10 cellular contexts compared by ENCODE assay signal in genomic region chr4:116925900-116926457, GRCh38.
DNase-seq lines count a peak whose midpoint lies in the region; ATAC-seq and TF ChIP-seq lines count a peak whose summit lies in the region.
"Had no signal": no experiment of that assay in that cellular context is flagged by ENCODE, and none has a peak within 500 bp of the region (broad histone marks: within the 10 kb centered on the region; RNA-seq: fewer than 3 reads in every experiment).

No MANE protein-coding gene starts in this region.

- peak overlapping the region; percentile 76 to 89 (median 88) for H3K4me3 Mint-ChIP-seq in nephron
- H3K4me3 Mint-ChIP-seq: activated naive CD8-positive, alpha-beta T cell treated with anti-CD3 and anti-CD28 coated beads, Interleukin-2, amount 10 ng/mL, durations not matched to agents 7 days and 5 days had no signal

- TF ChIP-seq CTCF in esophagus muscularis mucosa (IDR thresholded peaks at IDR 0.05) = no peak
- TF ChIP-seq CTCF in nephron (IDR thresholded peaks at IDR 0.05; ENCODE audit: unreplicated experiment in 3 of 3) = no peak
- no peak for TF ChIP-seq CTCF in upper lobe of right lung (IDR thresholded peaks at IDR 0.05)
- no peak for TF ChIP-seq CTCF in OCI-LY7 (conservative IDR thresholded peaks at IDR 0.05; ENCODE audit: low read length)

- POLR2A ChIA-PET in OCI-LY7 (lab: Charles Lee) = no interaction called here

- intact Hi-C loops in esophagus muscularis mucosa (cut with DNase I) = no loop called here
- intact Hi-C loops in upper lobe of right lung (cut with DNase I) = no loop called here
- intact Hi-C loops in OCI-LY7 (cut with micrococcal nuclease; ENCODE audit: unreplicated experiment) = no loop called here

- no peaks in the 10 kb centered on the region for H3K27me3 Mint-ChIP-seq in nephron (ENCODE audit: low read depth)

- H3K36me3 ChIP-seq in esophagus muscularis mucosa = no peaks in the 10 kb centered on the region
- no peaks in the 10 kb centered on the region for H3K36me3 ChIP-seq in upper lobe of right lung
- H3K36me3 ChIP-seq in OCI-LY7 (ENCODE audit: insufficient read depth, low read length) = no peaks in the 10 kb centered on the region

- ATAC-seq in upper lobe of right lung (peak; percentile 75), GM21390 (IDR thresholded peaks at IDR 0.05; ENCODE audit: unreplicated experiment) (no peak)

- BruUV-seq in OCI-LY7 (replicated peaks; lab: Mats Ljungman, UMichigan) = no TSS peak

- peaks cover 4% of the 10 kb centered on the region for H3K9me3 Mint-ChIP-seq in nephron
- H3K9me3 Mint-ChIP-seq: activated naive CD8-positive, alpha-beta T cell treated with anti-CD3 and anti-CD28 coated beads, Interleukin-2, amount 10 ng/mL, durations not matched to agents 7 days and 5 days had no signal

- H3K4me1 ChIP-seq in esophagus muscularis mucosa (peaks cover 0 to 11% (median 8%) of the 10 kb centered on the region in 4 donors), upper lobe of right lung (no peaks in the 10 kb centered on the region), OCI-LY7 (ENCODE audit: insufficient read depth, low read length, poor library complexity, severe bottlenecking) (no peaks in the 10 kb centered on the region)

- H3K4me2 ChIP-seq in OCI-LY7 (ENCODE audit: low read length) = no peak overlapping the region

- H2AFZ ChIP-seq in OCI-LY7 (ENCODE audit: low read length) = no peak overlapping the region

- H3K36me3 Mint-ChIP-seq in nephron (ENCODE audit: low read depth) = no peaks in the 10 kb centered on the region
- H3K36me3 Mint-ChIP-seq: activated naive CD8-positive, alpha-beta T cell treated with anti-CD3 and anti-CD28 coated beads, Interleukin-2, amount 10 ng/mL, durations not matched to agents 7 days and 5 days had no signal

- CTCF ChIA-PET in OCI-LY7 (lab: Charles Lee; ENCODE audit: unreplicated experiment) = no interaction called here

- H3K27ac ChIP-seq in esophagus muscularis mucosa (replicated peaks in 1 of 4) (no peak overlapping the region), upper lobe of right lung (no peak overlapping the region), OCI-LY7 (ENCODE audit: low read depth, low read length, poor library complexity, severe bottlenecking) (no peak overlapping the region)

- no peaks in the 10 kb centered on the region for H3K79me2 ChIP-seq in OCI-LY7 (ENCODE audit: insufficient read depth, low read depth, low read length)

- TF ChIP-seq EP300 in esophagus muscularis mucosa (IDR thresholded peaks at IDR 0.05) = no peak

- 19% methylated on average over 28 of the region's 51 CpGs for WGBS in esophagus muscularis mucosa

- H3K9me3 ChIP-seq in esophagus muscularis mucosa = no peaks in the 10 kb centered on the region
- H3K9me3 ChIP-seq in upper lobe of right lung = no peaks in the 10 kb centered on the region
- no peaks in the 10 kb centered on the region for H3K9me3 ChIP-seq in OCI-LY7 (ENCODE audit: low read length)

- DNase-seq in NCI-H2227 (lab: John Stamatoyannopoulos, UW; ENCODE audit: unreplicated experiment) (peak; percentile 26), NCI-H2227 treated with DMSO at 0.1 percent for 48 hours (lab: John Stamatoyannopoulos, UW) (no peak), esophagus muscularis mucosa (ENCODE audit: extremely low spot score) (no peak), upper lobe of right lung (peak; percentile 67), OCI-LY7 (ENCODE audit: low spot score) (no peak), RKO (ENCODE audit: low spot score) (no peak)
- DNase-seq: activated CD4-positive, CD25-positive, alpha-beta regulatory T cell; activated naive CD8-positive, alpha-beta T cell treated with anti-CD3 and anti-CD28 coated beads, Interleukin-2, amount 10 ng/mL, durations not matched to agents 7 days and 5 days had no signal

- no peaks in the 10 kb centered on the region for H4K20me1 ChIP-seq in OCI-LY7 (ENCODE audit: insufficient read depth, low read length)

- peaks cover 4 to 38% (median 5%) of the 10 kb centered on the region in 4 donors for H3K27me3 ChIP-seq in esophagus muscularis mucosa
- no peaks in the 10 kb centered on the region for H3K27me3 ChIP-seq in upper lobe of right lung

- H3K9me2 ChIP-seq in OCI-LY7 (ENCODE audit: insufficient read depth, low read length) = no peaks in the 10 kb centered on the region

- H3K27ac Mint-ChIP-seq in nephron = peak overlapping the region; percentile 79 to 94 (median 85)
- H3K27ac Mint-ChIP-seq: activated naive CD8-positive, alpha-beta T cell treated with anti-CD3 and anti-CD28 coated beads, Interleukin-2, amount 10 ng/mL, durations not matched to agents 7 days and 5 days had no signal

- H3K4me1 Mint-ChIP-seq in nephron = peaks cover 6% of the 10 kb centered on the region
- H3K4me1 Mint-ChIP-seq: activated naive CD8-positive, alpha-beta T cell treated with anti-CD3 and anti-CD28 coated beads, Interleukin-2, amount 10 ng/mL, durations not matched to agents 7 days and 5 days had no signal

- no peak for TF ChIP-seq POLR2A in esophagus muscularis mucosa (IDR thresholded peaks at IDR 0.05; ENCODE audit: low read depth)

- H3K4me3 ChIP-seq in esophagus muscularis mucosa (peak overlapping the region; percentile 28 to 37 (median 36)), upper lobe of right lung (no peak overlapping the region), OCI-LY7 (ENCODE audit: low read depth, low read length, poor library complexity, severe bottlenecking) (no peak overlapping the region)

Comparison
In these comparisons a context has a peak if more than half of its experiments do, and no peak if none do; other contexts are left out.
1. DNase-seq: peak in NCI-H2227 (single experiment) and upper lobe of right lung (single experiment); none in NCI-H2227 treated with DMSO at 0.1 percent for 48 hours (single experiment), esophagus muscularis mucosa (single experiment), OCI-LY7 (single experiment) and RKO (single experiment).
2. H3K4me3 ChIP-seq: peak in esophagus muscularis mucosa (4 of 4); none in upper lobe of right lung (single experiment) and OCI-LY7 (single experiment).